In genomic region chr2:9002637-9003365, GRCh38 we compare ENCODE assay signal across 8 cellular contexts. TPM values are rescaled to one million over a fixed set of nuclear protein-coding genes. Genes with fewer than 3 reads are reported as not detected.
A peak's percentile ranks its signal among the peaks of the same experiment; 100 is the strongest.
DNase-seq lines count a peak whose midpoint lies in the region; ATAC-seq, FAIRE-seq and TF ChIP-seq lines count a peak whose summit lies in the region.

No MANE protein-coding gene starts in this region.

- H3K9ac ChIP-seq in mammary epithelial cell (ENCODE audit: insufficient read depth, low read length), result peak overlapping the region; percentile 62
- H3K9ac ChIP-seq in kidney (ENCODE audit: low read length in 2 of 2), result peak overlapping the region; percentile 73 to 79

- no peak for TF ChIP-seq CTCF in mammary epithelial cell (conservative IDR thresholded peaks at IDR 0.05 in 1 of 2, IDR thresholded peaks at IDR 0.05 in 1 of 2; ENCODE audit: extremely low read depth in 1 of 2, insufficient read depth in 1 of 2, low read depth in 1 of 2, low read length in 2 of 2)
- TF ChIP-seq CTCF in kidney (IDR thresholded peaks at IDR 0.05; ENCODE audit: borderline replicate concordance, extremely low read depth, insufficient read depth), result no peak

- peaks cover 46% of the 10 kb centered on the region for H3K27me3 Mint-ChIP-seq in CD4-positive, CD25-positive, alpha-beta regulatory T cell

- no peaks in the 10 kb centered on the region for H3K9me3 ChIP-seq in CD4-positive, CD25-positive, alpha-beta regulatory T cell (ENCODE audit: control insufficient read depth in 2 of 2, low read length in 2 of 2)
- H3K9me3 ChIP-seq in mammary epithelial cell (replicated peaks; ENCODE audit: insufficient read depth, low read length) (no peaks in the 10 kb centered on the region), kidney (ENCODE audit: control insufficient read depth in 1 of 2, low read length in 2 of 2) (no peaks in the 10 kb centered on the region)

- peak overlapping the region; percentile 70 for H3K4me2 ChIP-seq in mammary epithelial cell (ENCODE audit: insufficient read depth, low read depth, low read length)

- H3K27ac ChIP-seq in CD4-positive, CD25-positive, alpha-beta regulatory T cell (ENCODE audit: insufficient read depth, low read length, poor library complexity, severe bottlenecking), result no peak overlapping the region
- H3K27ac ChIP-seq in mammary epithelial cell (ENCODE audit: insufficient read depth, low read depth, low read length) (peak overlapping the region; percentile 4), kidney (ENCODE audit: low read depth in 2 of 2, low read length in 2 of 2) (peak overlapping the region; percentile 23 to 43)

- H3K9me3 Mint-ChIP-seq in CD4-positive, CD25-positive, alpha-beta regulatory T cell, result no peaks in the 10 kb centered on the region

- peak in 1 of 3 donors; percentile 2 for DNase-seq in CD4-positive, CD25-positive, alpha-beta regulatory T cell
- peak; percentile 72 for DNase-seq in H7
- peak; percentile 17 for DNase-seq in RPMI7951 (ENCODE audit: low read depth)
- DNase-seq in mammary epithelial cell, result peak; percentile 39
- peak; percentile 74 for DNase-seq in kidney
- peak; percentile 6 for DNase-seq in stimulated activated CD4-positive, alpha-beta T cell treated with anti-CD3 and anti-CD28 coated beads, Interleukin-4, amount 100 ng/mL, for 1 hour

- H3K4me1 Mint-ChIP-seq in CD4-positive, CD25-positive, alpha-beta regulatory T cell, result peaks cover 0 to 15% (median 2%) of the 10 kb centered on the region in 4 donors

- H3K27ac Mint-ChIP-seq in CD4-positive, CD25-positive, alpha-beta regulatory T cell, result no peak overlapping the region

- no peaks in the 10 kb centered on the region for H3K36me3 ChIP-seq in CD4-positive, CD25-positive, alpha-beta regulatory T cell (ENCODE audit: control insufficient read depth, insufficient read depth, low read length)
- H3K36me3 ChIP-seq in H7 (replicated peaks; ENCODE audit: control insufficient read depth, insufficient read depth, low read length) (no peaks in the 10 kb centered on the region), mammary epithelial cell (ENCODE audit: insufficient read depth, low read length) (no peaks in the 10 kb centered on the region), kidney (ENCODE audit: control insufficient read depth in 1 of 2, insufficient read depth in 2 of 2, low read length in 2 of 2) (no peaks in the 10 kb centered on the region)

- H3K27me3 ChIP-seq in CD4-positive, CD25-positive, alpha-beta regulatory T cell (ENCODE audit: control insufficient read depth, insufficient read depth, low read length), result peaks cover 18% of the 10 kb centered on the region
- H3K27me3 ChIP-seq in H7 (ENCODE audit: control insufficient read depth, insufficient read depth, low read length) (no peaks in the 10 kb centered on the region; the same call in 1 of the 2 replicates), mammary epithelial cell (ENCODE audit: insufficient read depth, low read length) (no peaks in the 10 kb centered on the region)

- CTCF ChIA-PET in mammary epithelial cell (lab: Charles Lee; ENCODE audit: low non-redundant PET), result interaction anchor here (0.6 kb wide), 1 partner anchor 10 kb away, joined by 18 read pairs; no protein-coding TSS in a partner anchor

- peaks cover 60% of the 10 kb centered on the region for H3K79me2 ChIP-seq in mammary epithelial cell (ENCODE audit: insufficient read depth, low read length)

- no peaks in the 10 kb centered on the region for H4K20me1 ChIP-seq in mammary epithelial cell (ENCODE audit: insufficient read depth, low read length)

- H3K4me1 ChIP-seq in CD4-positive, CD25-positive, alpha-beta regulatory T cell (ENCODE audit: control insufficient read depth, insufficient read depth, low read length, poor library complexity, severe bottlenecking), result peaks cover 9% of the 10 kb centered on the region
- H3K4me1 ChIP-seq in mammary epithelial cell (ENCODE audit: insufficient read depth, low read length) (peaks cover 40% of the 10 kb centered on the region), kidney (ENCODE audit: control insufficient read depth in 1 of 2, insufficient read depth in 1 of 2, low read depth in 1 of 2, low read length in 2 of 2) (peaks cover 0 to 4% of the 10 kb centered on the region in 2 donors)

- intact Hi-C loops in mammary epithelial cell (cut with micrococcal nuclease) (loop anchor here (1.0 to 10.0 kb wide), 4 partner anchors 70 to 422 kb away; partner anchors contain the start of genes CPSF3 and ITGB1BP1), kidney (cut with DNase I) (no loop called here)

- H2AFZ ChIP-seq in mammary epithelial cell (ENCODE audit: low read depth, low read length), result peak overlapping the region; percentile 71

- ATAC-seq in CD4-positive, CD25-positive, alpha-beta regulatory T cell (ENCODE audit: low read depth in 2 of 2), result no peak
- ATAC-seq in GM21360 (IDR thresholded peaks at IDR 0.05; ENCODE audit: unreplicated experiment) (no peak), HG03280 (IDR thresholded peaks at IDR 0.05; ENCODE audit: unreplicated experiment) (no peak)

- H3K36me3 Mint-ChIP-seq in CD4-positive, CD25-positive, alpha-beta regulatory T cell, result no peaks in the 10 kb centered on the region

- WGBS in mammary epithelial cell (ENCODE audit: low coverage, missing lambda C conversion rate), result 0% methylated on average over 8 of the region's 44 CpGs

- no TSS peak for BruUV-seq in mammary epithelial cell (replicated peaks; lab: Mats Ljungman, UMichigan)

- H3K4me3 ChIP-seq in CD4-positive, CD25-positive, alpha-beta regulatory T cell (ENCODE audit: low read depth, low read length), result no peak overlapping the region
- H3K4me3 ChIP-seq in H7 (ENCODE audit: insufficient read depth, low read depth, low read length) (peak overlapping the region; percentile 71), mammary epithelial cell (replicated peaks in 1 of 3; ENCODE audit: insufficient read depth in 1 of 3, low read depth in 2 of 3, low read length in 3 of 3) (peak overlapping the region; percentile 82 to 95 (median 85)), kidney (ENCODE audit: low read length in 2 of 2) (peak overlapping the region; percentile 69 to 85)

- in situ Hi-C loops in mammary epithelial cell (cut with MboI; ENCODE audit: low sequenced_read_pairs in 2 of 2), result no loop called here

- no peak for FAIRE-seq in kidney (lab: Jason Lieb, UNC)

- H3K4me3 Mint-ChIP-seq in CD4-positive, CD25-positive, alpha-beta regulatory T cell, result peak overlapping the region in 3 of 4 donors; percentile 84 to 91 (median 84)

- dilution Hi-C loops in mammary epithelial cell (cut with HindIII; ENCODE audit: low sequenced_read_pairs), result no loop called here

RNA-seq across cellular contexts. Expression of gene MBOAT2, which starts 0.7 kb away (rescaled TPM):
- 2.9 TPM for total RNA-seq in CD4-positive, CD25-positive, alpha-beta regulatory T cell
- under 1 TPM in 2 of 4 donors, not detected in 2; 0.19 to 0.56 TPM for polyA plus RNA-seq in CD4-positive, CD25-positive, alpha-beta regulatory T cell
- total RNA-seq in H7 (2014; rRNA removed; shearing (Covaris generic)), result 16.4 and 23.9 TPM in 2 replicates
- 33.9 and 41.1 TPM in 2 replicates for total RNA-seq in RPMI7951 (2014; rRNA removed; shearing (Covaris generic))
- 100 to 1,000 TPM in 1 of 2 donors, 10 to 100 TPM in 1; 14.8 to 103 TPM for total RNA-seq in mammary epithelial cell
- polyA plus RNA-seq in mammary epithelial cell, result 57.0 TPM
- 51.4 TPM for polyA minus RNA-seq in mammary epithelial cell
- 28.6 TPM for total RNA-seq in kidney
- 15.9 TPM for polyA plus RNA-seq in kidney (ENCODE audit: insufficient read depth, low read depth, low replicate concordance)
